Comparison of ENCODE assay signal across 21 cellular contexts in genomic region chr22:49751968-49752597, GRCh38.
A peak's percentile ranks its signal among the peaks of the same experiment; 100 is the strongest.
DNase-seq lines count a peak whose midpoint lies in the region; ATAC-seq, FAIRE-seq and TF ChIP-seq lines count a peak whose summit lies in the region.
"Had no signal": no experiment of that assay in that cellular context is flagged by ENCODE, and none has a peak within 500 bp of the region (broad histone marks: within the 10 kb centered on the region; RNA-seq: fewer than 3 reads in every experiment).

No MANE protein-coding gene starts in this region.

- H3K4me3 ChIP-seq in HepG2 (replicated peaks in 1 of 3; ENCODE audit: insufficient read depth in 1 of 3, low read depth in 2 of 3, low read length in 3 of 3), result no peak overlapping the region
- H3K4me3 ChIP-seq in right lobe of liver, result no peak overlapping the region
- H3K4me3 ChIP-seq in bronchial epithelial cell (ENCODE audit: low read depth, low read length), result no peak overlapping the region
- H3K4me3 ChIP-seq in neural progenitor cell, result no peak overlapping the region
- no peak overlapping the region for H3K4me3 ChIP-seq in MG63
- H3K4me3 ChIP-seq: A549, HAP-1, SJCRH30 had no signal

- BruUV-seq in HepG2 (replicated peaks; lab: Mats Ljungman, UMichigan), result no TSS peak

- POLR2A ChIA-PET in HepG2 (lab: Yijun Ruan, JAX), result no interaction called here

- H3K9ac ChIP-seq in HepG2 (ENCODE audit: insufficient read depth, low read depth, low read length), result no peak overlapping the region
- H3K9ac ChIP-seq in neural progenitor cell, result no peak overlapping the region

- TF ChIP-seq CTCF in HepG2 (CRISPR knock-in tag; IDR thresholded peaks at IDR 0.05) (no peak), right lobe of liver (IDR thresholded peaks at IDR 0.05) (no peak), bronchial epithelial cell (IDR thresholded peaks at IDR 0.05; ENCODE audit: insufficient read depth, low read length, severe bottlenecking) (no peak), neural progenitor cell (IDR thresholded peaks at IDR 0.05) (no peak)

- peaks cover 14% of the 10 kb centered on the region for H3K9me3 Mint-ChIP-seq in neural progenitor cell
- peaks cover 4% of the 10 kb centered on the region for H3K9me3 Mint-ChIP-seq in natural killer cell treated with Interleukin-12 subunit alpha and Interleukin-12 subunit beta and Interleukin-15 and Interleukin-18, amount 100 ng/mL, for 72 hours

- no peak for DNase-seq in HepG2 (ENCODE audit: low spot score)
- DNase-seq in right lobe of liver, result no peak
- DNase-seq in bronchial epithelial cell (ENCODE audit: low read depth), result no peak
- peak; percentile 42 for DNase-seq in neural progenitor cell (ENCODE audit: low spot score)
- DNase-seq in MG63, result no peak
- no peak for DNase-seq in natural killer cell treated with Interleukin-12 subunit alpha and Interleukin-12 subunit beta and Interleukin-15 and Interleukin-18, amount 100 ng/mL, for 72 hours (ENCODE audit: low spot score)
- DNase-seq in COR-L47 (lab: John Stamatoyannopoulos, UW), result no peak
- DNase-seq: DMS153, NCI-H1417, NCI-H2029, NCI-H2171 treated with DMSO at 0.1 percent for 48 hours, NCI-H774, PC-3, SJCRH30 had no signal

- H2AFZ ChIP-seq in HepG2 (ENCODE audit: low read length) (no peak overlapping the region), neural progenitor cell (replicated peaks) (no peak overlapping the region)

- no peaks in the 10 kb centered on the region for H3K36me3 ChIP-seq in HepG2 (replicated peaks in 1 of 2; ENCODE audit: control insufficient read depth in 1 of 2, insufficient read depth in 2 of 2, low read length in 2 of 2)
- H3K36me3 ChIP-seq in right lobe of liver, result no peaks in the 10 kb centered on the region
- no peaks in the 10 kb centered on the region for H3K36me3 ChIP-seq in bronchial epithelial cell (ENCODE audit: control insufficient read depth, insufficient read depth, low read length)
- H3K36me3 ChIP-seq in neural progenitor cell, result no peaks in the 10 kb centered on the region
- no peaks in the 10 kb centered on the region for H3K36me3 ChIP-seq in MG63
- H3K36me3 ChIP-seq: HAP-1, SJCRH30 had no signal

- H3F3A ChIP-seq in neural progenitor cell (ENCODE audit: low read depth), result peaks cover 15% of the 10 kb centered on the region

- TF ChIP-seq EP300 in HepG2 (IDR thresholded peaks at IDR 0.05; ENCODE audit: low read depth in 2 of 2, low read length in 2 of 2), result no peak
- TF ChIP-seq EP300 in HepG2 (CRISPR knock-in tag; IDR thresholded peaks at IDR 0.05; ENCODE audit: borderline replicate concordance), result no peak

- no peak overlapping the region for H3K4me3 Mint-ChIP-seq in neural progenitor cell
- H3K4me3 Mint-ChIP-seq in natural killer cell treated with Interleukin-12 subunit alpha and Interleukin-12 subunit beta and Interleukin-15 and Interleukin-18, amount 100 ng/mL, for 72 hours, result no peak overlapping the region

- WGBS in HepG2 (ENCODE audit: low lambda C conversion rate), result 38% methylated on average over 6 of the region's 17 CpGs
- no CpG with 5 or more reads among the region's 17 CpGs for WGBS in right lobe of liver (ENCODE audit: insufficient coverage, low coverage, low lambda C conversion rate, missing lambda C conversion rate)

- in situ Hi-C loops in HepG2 (cut with HindIII; ENCODE audit: extremely low pct_ligation_motif_present, low pct_unique_long_range_greater_than_20kb), result no loop called here

- H3K4me1 Mint-ChIP-seq in neural progenitor cell, result peaks cover 11% of the 10 kb centered on the region
- H3K4me1 Mint-ChIP-seq in natural killer cell treated with Interleukin-12 subunit alpha and Interleukin-12 subunit beta and Interleukin-15 and Interleukin-18, amount 100 ng/mL, for 72 hours (ENCODE audit: low read depth in 2 of 2), result peaks cover 0 to 3% of the 10 kb centered on the region in 2 donors

- H3K4me1 ChIP-seq in HepG2 (ENCODE audit: insufficient read depth, low read length) (peaks cover 9% of the 10 kb centered on the region), right lobe of liver (no peaks in the 10 kb centered on the region), neural progenitor cell (peaks cover 29% of the 10 kb centered on the region)
- H3K4me1 ChIP-seq: A549, HAP-1, SJCRH30 had no signal

- H3K27ac ChIP-seq in HepG2 (ENCODE audit: extremely low read length, insufficient read depth, low read length), result no peak overlapping the region
- H3K27ac ChIP-seq in right lobe of liver, result no peak overlapping the region
- no peak overlapping the region for H3K27ac ChIP-seq in neural progenitor cell
- H3K27ac ChIP-seq: A549, C4-2B, HL-60, RWPE1, SJCRH30 had no signal

- TF ChIP-seq POLR2A in HepG2 (IDR thresholded peaks at IDR 0.05; ENCODE audit: insufficient read depth in 1 of 2, low read depth in 2 of 2, low read length in 2 of 2) (no peak), right lobe of liver (IDR thresholded peaks at IDR 0.05) (no peak)

- no peaks in the 10 kb centered on the region for H3K36me3 Mint-ChIP-seq in neural progenitor cell
- H3K36me3 Mint-ChIP-seq in natural killer cell treated with Interleukin-12 subunit alpha and Interleukin-12 subunit beta and Interleukin-15 and Interleukin-18, amount 100 ng/mL, for 72 hours, result peaks cover 9% of the 10 kb centered on the region

- no peak for ATAC-seq in HepG2
- no peak for ATAC-seq in right lobe of liver
- ATAC-seq in natural killer cell treated with Interleukin-12 subunit alpha and Interleukin-12 subunit beta and Interleukin-15 and Interleukin-18, amount 100 ng/mL, for 72 hours, result no peak
- ATAC-seq: A549, PC-3 had no signal

- H4K20me1 ChIP-seq in HepG2 (ENCODE audit: insufficient read depth, low read length) (no peaks in the 10 kb centered on the region), neural progenitor cell (ENCODE audit: low read depth) (peaks cover 10% of the 10 kb centered on the region)

- H3K4me2 ChIP-seq in HepG2 (ENCODE audit: low read depth, low read length), result peak overlapping the region; percentile 21; the same call in 1 of the 2 replicates
- peak overlapping the region; percentile 14 for H3K4me2 ChIP-seq in neural progenitor cell
- H3K4me2 ChIP-seq: A549 had no signal

- no peak for FAIRE-seq in HepG2 (lab: Jason Lieb, UNC)
- peak; percentile 18 for FAIRE-seq in bronchial epithelial cell (lab: Jason Lieb, UNC)
- FAIRE-seq: A549, GM19239, HTR-8/SVneo had no signal

- CTCF ChIA-PET in HepG2 (lab: Yijun Ruan, JAX; ENCODE audit: low intra/inter-chr PET ratio, low total read pairs), result no interaction called here

- H3K79me2 ChIP-seq in HepG2 (ENCODE audit: insufficient read depth, low read length) (no peaks in the 10 kb centered on the region), neural progenitor cell (ENCODE audit: low read depth) (no peaks in the 10 kb centered on the region)

- TF ChIP-seq RAD21 in HepG2 (CRISPR knock-in tag; IDR thresholded peaks at IDR 0.05), result no peak

- intact Hi-C loops in HepG2 (cut with micrococcal nuclease; ENCODE audit: unreplicated experiment), result no loop called here
- intact Hi-C loops in right lobe of liver (cut with DNase I), result no loop called here

- peaks cover 10 to 53% of the 10 kb centered on the region in 2 experiments for H3K27me3 ChIP-seq in HepG2 (ENCODE audit: control insufficient read depth in 1 of 2, insufficient read depth in 2 of 2, low read length in 2 of 2)
- H3K27me3 ChIP-seq in right lobe of liver, result no peaks in the 10 kb centered on the region
- H3K27me3 ChIP-seq in bronchial epithelial cell (ENCODE audit: control insufficient read depth, insufficient read depth, low read length), result no peaks in the 10 kb centered on the region
- no peaks in the 10 kb centered on the region for H3K27me3 ChIP-seq in neural progenitor cell
- H3K27me3 ChIP-seq in MG63, result no peaks in the 10 kb centered on the region; the same call in 1 of the 2 replicates

- 0 out of 2 replicates have a peak, but pooled peaks cover 3% of the 10 kb centered on the region for H3K9me3 ChIP-seq in HepG2 (ENCODE audit: low read length)
- H3K9me3 ChIP-seq in right lobe of liver, result peaks cover 0 to 2% (median under 1%) of the 10 kb centered on the region in 4 donors
- H3K9me3 ChIP-seq in neural progenitor cell (ENCODE audit: low read depth), result no peaks in the 10 kb centered on the region
- no peaks in the 10 kb centered on the region for H3K9me3 ChIP-seq in MG63

- no peak overlapping the region for H3K27ac Mint-ChIP-seq in neural progenitor cell
- no peak overlapping the region for H3K27ac Mint-ChIP-seq in natural killer cell treated with Interleukin-12 subunit alpha and Interleukin-12 subunit beta and Interleukin-15 and Interleukin-18, amount 100 ng/mL, for 72 hours

- peaks cover 23% of the 10 kb centered on the region for H3K27me3 Mint-ChIP-seq in neural progenitor cell (ENCODE audit: insufficient read depth, low read depth)
- H3K27me3 Mint-ChIP-seq in natural killer cell treated with Interleukin-12 subunit alpha and Interleukin-12 subunit beta and Interleukin-15 and Interleukin-18, amount 100 ng/mL, for 72 hours, result peaks cover 4 to 6% of the 10 kb centered on the region in 2 donors

TF ChIP-seq in HepG2, 621 proteins besides CTCF, POLR2A, EP300 and RAD21 (continues in another document):
- TF ChIP-seq ZNF773 (CRISPR knock-in tag; IDR thresholded peaks at IDR 0.05; ENCODE audit: borderline replicate concordance) (no peak), ZNF510 (CRISPR knock-in tag; IDR thresholded peaks at IDR 0.05; ENCODE audit: low read depth) (no peak), TOPORS (CRISPR knock-in tag; IDR thresholded peaks at IDR 0.05) (no peak), ZNF589 (CRISPR knock-in tag; conservative IDR thresholded peaks at IDR 0.05) (no peak), ZNF367 (CRISPR knock-in tag; IDR thresholded peaks at IDR 0.05; ENCODE audit: borderline replicate concordance) (no peak)
- TF ChIP-seq, protein P1, sequence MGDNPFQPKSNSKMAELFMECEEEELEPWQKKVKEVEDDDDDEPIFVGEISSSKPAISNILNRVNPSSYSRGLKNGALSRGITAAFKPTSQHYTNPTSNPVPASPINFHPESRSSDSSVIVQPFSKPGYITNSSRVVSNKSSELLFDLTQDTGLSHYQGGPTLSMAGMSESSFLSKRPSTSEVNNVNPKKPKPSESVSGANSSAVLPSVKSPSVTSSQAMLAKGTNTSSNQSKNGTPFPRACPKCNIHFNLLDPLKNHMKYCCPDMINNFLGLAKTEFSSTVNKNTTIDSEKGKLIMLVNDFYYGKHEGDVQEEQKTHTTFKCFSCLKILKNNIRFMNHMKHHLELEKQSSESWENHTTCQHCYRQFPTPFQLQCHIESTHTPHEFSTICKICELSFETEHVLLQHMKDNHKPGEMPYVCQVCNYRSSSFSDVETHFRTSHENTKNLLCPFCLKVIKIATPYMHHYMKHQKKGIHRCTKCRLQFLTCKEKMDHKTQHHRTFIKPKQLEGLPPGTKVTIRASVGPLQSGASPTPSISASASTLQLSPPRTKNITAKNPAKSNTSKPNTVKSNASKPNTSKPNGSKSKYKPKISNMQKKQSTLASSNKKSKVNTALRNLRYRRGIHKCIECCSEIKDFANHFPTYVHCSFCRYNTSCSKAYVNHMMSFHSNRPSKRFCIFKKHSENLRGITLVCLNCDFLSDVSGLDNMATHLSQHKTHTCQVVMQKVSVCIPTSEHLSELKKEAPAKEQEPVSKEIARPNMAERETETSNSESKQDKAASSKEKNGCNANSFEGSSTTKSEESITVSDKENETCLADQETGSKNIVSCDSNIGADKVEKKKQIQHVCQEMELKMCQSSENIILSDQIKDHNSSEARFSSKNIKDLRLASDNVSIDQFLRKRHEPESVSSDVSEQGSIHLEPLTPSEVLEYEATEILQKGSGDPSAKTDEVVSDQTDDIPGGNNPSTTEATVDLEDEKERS (CRISPR knock-in tag; IDR thresholded peaks at IDR 0.05), result no peak
